ENCODE assay signal across 27 cellular contexts in the genomic region with DNA sequence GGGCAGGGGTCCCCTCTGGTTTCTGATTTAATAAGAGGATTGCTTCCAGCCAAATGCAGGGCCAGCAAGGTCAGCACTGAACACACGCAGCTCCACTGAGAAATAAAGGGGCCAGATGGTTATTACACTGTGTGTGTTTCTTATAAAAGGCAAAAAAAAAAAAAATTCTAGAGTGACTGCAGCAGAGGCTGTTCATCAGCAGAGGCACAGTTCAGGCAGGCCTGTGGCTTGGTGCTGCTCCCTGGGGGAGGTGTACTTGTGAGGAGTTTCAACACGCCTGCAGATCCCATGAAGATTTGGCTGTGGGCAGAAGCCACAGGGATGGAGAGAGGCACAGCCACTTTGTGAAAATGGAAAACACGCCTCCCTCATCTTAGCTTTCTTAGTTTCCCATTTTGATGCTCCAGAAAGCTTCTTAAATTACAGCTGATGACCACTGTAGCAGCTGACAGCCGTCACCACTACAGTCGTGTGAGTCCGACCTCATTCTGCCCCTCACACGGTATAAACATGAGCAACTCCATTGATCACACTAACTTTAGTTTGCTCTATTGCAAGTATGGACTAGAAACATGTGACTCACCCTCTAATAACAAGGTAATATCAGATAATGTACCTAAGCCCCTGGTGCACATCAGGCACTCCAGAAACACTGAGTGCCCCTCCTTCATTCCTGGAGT.
DNase-seq lines count a peak whose midpoint lies in the region; ATAC-seq and TF ChIP-seq lines count a peak whose summit lies in the region.
"Had no signal": no experiment of that assay in that cellular context is flagged by ENCODE, and none has a peak within 500 bp of the region (broad histone marks: within the 10 kb centered on the region; RNA-seq: fewer than 3 reads in every experiment).

No MANE protein-coding gene starts in this region.

- H3K9me3 ChIP-seq in Loucy (ENCODE audit: insufficient read depth, low read depth, low read length), result no peaks in the 10 kb centered on the region
- H3K9me3 ChIP-seq in esophagus (ENCODE audit: control insufficient read depth in 2 of 2, insufficient read depth in 1 of 2, low read depth in 1 of 2, low read length in 1 of 2), result peaks cover 0 to under 1% of the 10 kb centered on the region in 2 donors
- no peaks in the 10 kb centered on the region for H3K9me3 ChIP-seq in parathyroid adenoma (ENCODE audit: control insufficient read depth, low read length)
- H3K9me3 ChIP-seq: colonic mucosa, upper lobe of left lung had no signal

- 0 out of 2 replicates have a peak overlapping the region, but pooled peaks have one; percentile 18 for H2AFZ ChIP-seq in Loucy (ENCODE audit: low read length)
- peak overlapping the region; percentile 23 for H2AFZ ChIP-seq in parathyroid adenoma

- TF ChIP-seq CTCF in Loucy (conservative IDR thresholded peaks at IDR 0.05; ENCODE audit: low read length) (no peak), parathyroid adenoma (IDR thresholded peaks at IDR 0.05) (no peak)

- H3K4me3 ChIP-seq in Loucy (ENCODE audit: low read length, poor library complexity, severe bottlenecking), result no peak overlapping the region
- no peak overlapping the region for H3K4me3 ChIP-seq in esophagus (ENCODE audit: low read depth in 1 of 2, low read length in 2 of 2)
- no peak overlapping the region for H3K4me3 ChIP-seq in parathyroid adenoma (ENCODE audit: low read depth, low read length)
- H3K4me3 ChIP-seq: colonic mucosa, upper lobe of left lung had no signal

- H3F3A ChIP-seq in Loucy (ENCODE audit: low read depth), result no peaks in the 10 kb centered on the region

- H3K27me3 ChIP-seq in Loucy (ENCODE audit: insufficient read depth, low read length, poor library complexity, severe bottlenecking), result no peaks in the 10 kb centered on the region
- H3K27me3 ChIP-seq in esophagus (ENCODE audit: control insufficient read depth in 1 of 2, insufficient read depth in 2 of 2, low read length in 2 of 2), result no peaks in the 10 kb centered on the region
- no peaks in the 10 kb centered on the region for H3K27me3 ChIP-seq in parathyroid adenoma (ENCODE audit: control insufficient read depth, insufficient read depth, low read length)
- H3K27me3 ChIP-seq: colonic mucosa, upper lobe of left lung had no signal

- no peak overlapping the region for H3K4me2 ChIP-seq in Loucy (ENCODE audit: low read depth, low read length, poor library complexity, severe bottlenecking)
- H3K4me2 ChIP-seq in parathyroid adenoma (ENCODE audit: low read length), result no peak overlapping the region

- WGBS in esophagus, 2 donors, result 36 to 52% methylated on average over 7 of the region's 7 CpGs

- no peaks in the 10 kb centered on the region for H3K79me2 ChIP-seq in Loucy (ENCODE audit: insufficient read depth, low read length)
- H3K79me2 ChIP-seq in parathyroid adenoma, result no peaks in the 10 kb centered on the region

- no peaks in the 10 kb centered on the region for H4K20me1 ChIP-seq in Loucy (ENCODE audit: insufficient read depth, low read length, poor library complexity, severe bottlenecking)

- H3K27ac ChIP-seq in esophagus (ENCODE audit: low read depth in 2 of 2, low read length in 1 of 2), result peak overlapping the region; percentile 2 to 11
- H3K27ac ChIP-seq in parathyroid adenoma, result no peak overlapping the region
- H3K27ac ChIP-seq: colonic mucosa, epithelial cell of prostate, upper lobe of left lung, WERI-Rb-1 had no signal

- H3K36me3 ChIP-seq in Loucy (ENCODE audit: insufficient read depth, low read length) (no peaks in the 10 kb centered on the region), esophagus (ENCODE audit: control insufficient read depth in 2 of 2, insufficient read depth in 2 of 2, low read length in 1 of 2) (no peaks in the 10 kb centered on the region), parathyroid adenoma (ENCODE audit: control insufficient read depth, insufficient read depth, low read length) (no peaks in the 10 kb centered on the region)
- H3K36me3 ChIP-seq: colonic mucosa, upper lobe of left lung, WERI-Rb-1 had no signal

- H3K9ac ChIP-seq in Loucy (ENCODE audit: low read depth, low read length, poor library complexity, severe bottlenecking) (no peak overlapping the region), parathyroid adenoma (no peak overlapping the region)

- H3K9me2 ChIP-seq in Loucy (replicated peaks; ENCODE audit: low read depth, low read length), result no peaks in the 10 kb centered on the region

- no peak for ATAC-seq in left lobe of liver
- no peak for ATAC-seq in HG02798 (IDR thresholded peaks at IDR 0.05; ENCODE audit: poor library complexity, unreplicated experiment)
- ATAC-seq: naive thymus-derived CD4-positive, alpha-beta T cell had no signal

- DNase-seq in NCI-H2171 (lab: John Stamatoyannopoulos, UW), result peak; percentile 80
- no peak for DNase-seq in left lobe of liver (ENCODE audit: low spot score)
- no peak for DNase-seq in NCI-H128 (lab: John Stamatoyannopoulos, UW; ENCODE audit: unreplicated experiment)
- no peak for DNase-seq in germinal center (ENCODE audit: low spot score)
- DNase-seq: activated CD4-positive, alpha-beta T cell treated with anti-CD3 and anti-CD28 coated beads for 48 hours; activated CD8-positive, alpha-beta memory T cell treated with anti-CD3 and anti-CD28 coated beads for 24 hours; activated effector memory CD4-positive, alpha-beta T cell treated with Interleukin-2 at 50 U/mL for 16 hours; activated T-cell treated with anti-CD3 and anti-CD28 coated beads for 4 hours; aorta; CD8-positive, alpha-beta memory T cell; colonic mucosa; DMS153; effector CD4-positive, alpha-beta T cell; islet precursor cell; naive thymus-derived CD4-positive, alpha-beta T cell; NCI-H187; NCI-H2227 treated with DMSO at 0.1 percent for 48 hours; stimulated activated naive CD4-positive, alpha-beta T cell; SW 1271; T-helper 9 cell; upper lobe of left lung had no signal

- H3K4me1 ChIP-seq in Loucy (ENCODE audit: insufficient read depth, low read length, poor library complexity, severe bottlenecking), result peaks cover 15% of the 10 kb centered on the region
- H3K4me1 ChIP-seq in esophagus (ENCODE audit: control insufficient read depth in 2 of 2, insufficient read depth in 2 of 2, low read length in 1 of 2), result peaks cover 0 to 3% of the 10 kb centered on the region in 2 donors
- no peaks in the 10 kb centered on the region for H3K4me1 ChIP-seq in parathyroid adenoma
- H3K4me1 ChIP-seq: colonic mucosa, upper lobe of left lung had no signal
